8 cellular contexts compared by ENCODE assay signal in genomic region chr7:22565315-22565811, GRCh38.
DNase-seq lines count a peak whose midpoint lies in the region; ATAC-seq and TF ChIP-seq lines count a peak whose summit lies in the region.

No MANE protein-coding gene starts in this region.

- no peaks in the 10 kb centered on the region for H3K36me3 ChIP-seq in SK-N-SH (replicated peaks in 1 of 2; ENCODE audit: control insufficient read depth in 1 of 2, insufficient read depth in 2 of 2, low read length in 1 of 2)
- H3K36me3 ChIP-seq in mucosa of descending colon (ENCODE audit: low read depth): no peaks in the 10 kb centered on the region
- H3K36me3 ChIP-seq in BE2C: no peaks in the 10 kb centered on the region
- no peaks in the 10 kb centered on the region for H3K36me3 ChIP-seq in gastroesophageal sphincter

- DNase-seq in SK-N-SH: no peak
- DNase-seq in astrocyte of the cerebellum (ENCODE audit: low read depth): peak; percentile 71
- no peak for DNase-seq in mucosa of descending colon
- no peak for DNase-seq in BE2C
- no peak for DNase-seq in cortex of kidney (lab: John Stamatoyannopoulos, UW)

- no peaks in the 10 kb centered on the region for H3K9me3 ChIP-seq in SK-N-SH
- H3K9me3 ChIP-seq in mucosa of descending colon: no peaks in the 10 kb centered on the region
- no peaks in the 10 kb centered on the region for H3K9me3 ChIP-seq in BE2C
- H3K9me3 ChIP-seq in gastroesophageal sphincter: no peaks in the 10 kb centered on the region

- peaks cover 2% of the 10 kb centered on the region; the same call in 1 of the 2 replicates for H3K27me3 ChIP-seq in SK-N-SH (ENCODE audit: insufficient read depth)
- peaks cover 49% of the 10 kb centered on the region for H3K27me3 ChIP-seq in BE2C
- no peaks in the 10 kb centered on the region for H3K27me3 ChIP-seq in gastroesophageal sphincter

- peak overlapping the region; percentile 19 to 89; a peak in 3 of 4 replicates for H3K27ac ChIP-seq in SK-N-SH (ENCODE audit: low read depth in 2 of 2, low read length in 1 of 2)
- H3K27ac ChIP-seq in gastroesophageal sphincter: peak overlapping the region in 1 of 4 donors; percentile 17

- no peak; a peak in 1 of 4 replicates for TF ChIP-seq EP300 in SK-N-SH (IDR thresholded peaks at IDR 0.05; ENCODE audit: borderline replicate concordance in 1 of 2, low read depth in 1 of 2, low read length in 1 of 2)
- TF ChIP-seq EP300 in gastroesophageal sphincter (IDR thresholded peaks at IDR 0.05): no peak

- in situ Hi-C loops in astrocyte of the cerebellum (cut with HindIII; ENCODE audit: low sequenced_read_pairs): no loop called here

- POLR2A ChIA-PET in SK-N-SH (lab: Yijun Ruan, JAX): no interaction called here

- no peak for TF ChIP-seq CTCF in SK-N-SH (IDR thresholded peaks at IDR 0.05)
- no peak for TF ChIP-seq CTCF in astrocyte of the cerebellum (IDR thresholded peaks at IDR 0.05; ENCODE audit: low read depth, low read length, missing control alignments)
- no peak for TF ChIP-seq CTCF in mucosa of descending colon (IDR thresholded peaks at IDR 0.05)
- no peak for TF ChIP-seq CTCF in BE2C (IDR thresholded peaks at IDR 0.05; ENCODE audit: low read depth, low read length)
- TF ChIP-seq CTCF in gastroesophageal sphincter (IDR thresholded peaks at IDR 0.05): no peak

- WGBS in SK-N-SH (ENCODE audit: low lambda C conversion rate): 12% methylated on average over 1 of the region's 1 CpG
- 50 to 67% methylated on average over 1 of the region's 1 CpG for WGBS in gastroesophageal sphincter (ENCODE audit: low coverage in 1 of 2), 2 donors

- TF ChIP-seq RAD21 in SK-N-SH (IDR thresholded peaks at IDR 0.05; ENCODE audit: low read length): no peak

- peaks cover 39% of the 10 kb centered on the region for H3F3A ChIP-seq in SK-N-SH (replicated peaks; ENCODE audit: insufficient read depth)

- no peak for TF ChIP-seq POLR2A in gastroesophageal sphincter (IDR thresholded peaks at IDR 0.05)

- CTCF ChIA-PET in SK-N-SH (lab: Yijun Ruan, JAX): interaction anchor here (13.3 kb wide), 1 partner anchor 492 kb away, joined by 268 read pairs; no protein-coding TSS in a partner anchor

- H3K9me2 ChIP-seq in SK-N-SH: no peaks in the 10 kb centered on the region

- H3K4me2 ChIP-seq in SK-N-SH: peak overlapping the region; percentile 53

- H3K4me1 ChIP-seq in SK-N-SH (ENCODE audit: control insufficient read depth in 1 of 2, insufficient read depth in 2 of 2, low read depth in 1 of 2, low read length in 1 of 2): peaks cover 4 to 28% of the 10 kb centered on the region in 2 experiments; a peak in 2 of 4 replicates
- H3K4me1 ChIP-seq in mucosa of descending colon (ENCODE audit: low read depth): no peaks in the 10 kb centered on the region
- H3K4me1 ChIP-seq in BE2C: no peaks in the 10 kb centered on the region
- peaks cover 0 to 56% (median 39%) of the 10 kb centered on the region in 3 donors for H3K4me1 ChIP-seq in gastroesophageal sphincter

- no peaks in the 10 kb centered on the region for H4K20me1 ChIP-seq in SK-N-SH (ENCODE audit: insufficient read depth)

- H3K4me3 ChIP-seq in SK-N-SH (ENCODE audit: low read depth in 2 of 2, low read length in 1 of 2) (no peak overlapping the region), astrocyte of the cerebellum (ENCODE audit: low read depth, low read length) (no peak overlapping the region), mucosa of descending colon (no peak overlapping the region), BE2C (ENCODE audit: low read depth, low read length) (no peak overlapping the region), gastroesophageal sphincter (no peak overlapping the region)

- no peak overlapping the region for H2AFZ ChIP-seq in SK-N-SH (ENCODE audit: low read depth)

- ATAC-seq in SK-N-SH treated with all-trans-retinoic acid at 6 μM for 48 hours: no peak
- peak; percentile 50 for ATAC-seq in HG03439 (IDR thresholded peaks at IDR 0.05; ENCODE audit: unreplicated experiment)
- peak; percentile 30 for ATAC-seq in mucosa of descending colon
- no peak for ATAC-seq in gastroesophageal sphincter

- peak overlapping the region; percentile 52; the same call in 1 of the 2 replicates for H3K9ac ChIP-seq in SK-N-SH

- H3K79me2 ChIP-seq in SK-N-SH (ENCODE audit: insufficient read depth): no peaks in the 10 kb centered on the region

- intact Hi-C loops in mucosa of descending colon (cut with DNase I, micrococcal nuclease): loop anchor here in 1 of 2 donors (10.0 kb wide), 1 partner anchor 489 kb away; no protein-coding TSS in a partner anchor

TF ChIP-seq in SK-N-SH, 30 proteins besides CTCF, POLR2A, EP300 and RAD21:
- TF ChIP-seq ZBTB33 (IDR thresholded peaks at IDR 0.05; ENCODE audit: borderline replicate concordance, low read depth): no peak
- TF ChIP-seq, protein P1, sequence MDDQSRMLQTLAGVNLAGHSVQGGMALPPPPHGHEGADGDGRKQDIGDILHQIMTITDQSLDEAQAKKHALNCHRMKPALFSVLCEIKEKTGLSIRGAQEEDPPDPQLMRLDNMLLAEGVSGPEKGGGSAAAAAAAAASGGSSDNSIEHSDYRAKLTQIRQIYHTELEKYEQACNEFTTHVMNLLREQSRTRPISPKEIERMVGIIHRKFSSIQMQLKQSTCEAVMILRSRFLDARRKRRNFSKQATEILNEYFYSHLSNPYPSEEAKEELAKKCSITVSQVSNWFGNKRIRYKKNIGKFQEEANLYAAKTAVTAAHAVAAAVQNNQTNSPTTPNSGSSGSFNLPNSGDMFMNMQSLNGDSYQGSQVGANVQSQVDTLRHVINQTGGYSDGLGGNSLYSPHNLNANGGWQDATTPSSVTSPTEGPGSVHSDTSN (IDR thresholded peaks at IDR 0.05): 0 out of 2 replicates have a peak, but pooled peaks have one; percentile 21
TF ChIP-seq in SK-N-SH: peak in this region for 1.

TF ChIP-seq in SK-N-SH treated with all-trans-retinoic acid at 6 μM for 48 hours, 23 proteins besides CTCF, POLR2A, EP300 and RAD21:
- TF ChIP-seq CSRNP3 (CRISPR knock-in tag; IDR thresholded peaks at IDR 0.05) (no peak), ZNF8 (CRISPR knock-in tag; IDR thresholded peaks at IDR 0.05) (no peak), SNAI2 (CRISPR knock-in tag; IDR thresholded peaks at IDR 0.05) (no peak), ZC3H10 (CRISPR knock-in tag; IDR thresholded peaks at IDR 0.05) (no peak), CSDC2 (CRISPR knock-in tag; IDR thresholded peaks at IDR 0.05) (no peak), RARB (CRISPR knock-in tag; IDR thresholded peaks at IDR 0.05) (no peak), PPARA (CRISPR knock-in tag; IDR thresholded peaks at IDR 0.05; ENCODE audit: borderline replicate concordance) (no peak), CREB5 (CRISPR knock-in tag; IDR thresholded peaks at IDR 0.05; ENCODE audit: low read depth) (no peak), PATZ1 (CRISPR knock-in tag; IDR thresholded peaks at IDR 0.05; ENCODE audit: borderline replicate concordance) (no peak), ISL1 (CRISPR knock-in tag; IDR thresholded peaks at IDR 0.05) (no peak), ZFP3 (CRISPR knock-in tag; IDR thresholded peaks at IDR 0.05) (no peak), ARNTL (CRISPR knock-in tag; IDR thresholded peaks at IDR 0.05; ENCODE audit: borderline replicate concordance, low read depth) (no peak), ESRRG (CRISPR knock-in tag; IDR thresholded peaks at IDR 0.05) (no peak), TOX (CRISPR knock-in tag; IDR thresholded peaks at IDR 0.05; ENCODE audit: borderline replicate concordance) (no peak), OSR1 (CRISPR knock-in tag; IDR thresholded peaks at IDR 0.05) (no peak), ZNF565 (CRISPR knock-in tag; conservative IDR thresholded peaks at IDR 0.05; ENCODE audit: low read depth) (no peak)

Comparison
In these comparisons a context has a peak if more than half of its experiments do, and no peak if none do; other contexts are left out.
1. ATAC-seq: peak in HG03439 (single experiment) and mucosa of descending colon (single experiment); none in SK-N-SH treated with all-trans-retinoic acid at 6 μM for 48 hours (single experiment) and gastroesophageal sphincter (single experiment).